ENCODE assay signal across 1 cellular context in the genomic region with DNA sequence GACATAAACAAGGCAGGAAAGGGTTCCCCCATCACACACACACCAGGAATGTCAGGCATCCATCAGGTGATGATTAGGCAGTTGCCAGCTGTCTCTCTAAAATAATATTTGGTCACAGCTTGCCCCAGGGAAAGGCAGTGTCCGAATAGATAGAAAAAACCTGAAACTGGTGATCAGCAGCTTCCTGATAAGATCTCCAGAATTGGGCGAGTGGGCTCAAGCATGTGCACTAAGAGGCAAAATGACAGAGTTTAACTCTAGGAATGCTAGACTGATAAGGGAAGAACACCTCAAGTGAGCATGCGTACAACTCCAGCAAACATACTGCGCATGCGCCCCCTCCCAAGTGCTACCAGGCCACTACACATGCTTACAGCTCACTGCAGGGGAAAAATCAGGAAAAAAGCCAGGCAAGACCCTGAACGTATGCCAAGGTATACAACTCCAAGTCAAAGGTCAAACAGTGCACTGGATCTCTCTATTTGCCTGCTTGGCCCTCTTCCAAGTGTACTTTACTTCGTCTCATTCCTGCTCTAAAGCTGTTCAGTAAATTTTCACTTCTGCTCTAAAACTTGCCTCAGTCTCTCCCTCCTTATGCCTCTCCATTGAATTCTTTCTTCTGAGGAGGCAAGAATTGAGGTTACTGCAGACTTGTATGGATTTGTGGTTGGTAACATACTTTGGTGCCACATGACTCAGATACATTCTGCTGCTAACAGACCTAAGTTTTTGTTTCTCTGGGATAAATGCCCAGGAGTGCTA.
A peak's percentile ranks its signal among the peaks of the same experiment; 100 is the strongest.
TF ChIP-seq lines count a peak whose summit lies in the region.

No MANE protein-coding gene starts in this region.

TF ChIP-seq in liver, 16 proteins besides CTCF, POLR2A, EP300 and RAD21 (continued from another document):
- TF ChIP-seq EGR1 (IDR thresholded peaks at IDR 0.05; ENCODE audit: low read depth in 2 of 2) = no peak
- peak; percentile 84 to 88 for TF ChIP-seq HNF4A (conservative IDR thresholded peaks at IDR 0.05)
- peak in 1 of 2 donors; percentile 81 for TF ChIP-seq JUND (IDR thresholded peaks at IDR 0.05)
TF ChIP-seq in liver: peak in this region for 13.
